Comparison of ENCODE assay signal across 1 cellular context in genomic region chr6:108961077-108961476, GRCh38.
TF ChIP-seq lines count a peak whose summit lies in the region.

No MANE protein-coding gene starts in this region.

TF ChIP-seq in GM23338, 12 proteins besides CTCF, POLR2A, EP300 and RAD21 (continued from another document):
- TF ChIP-seq, protein P1, sequence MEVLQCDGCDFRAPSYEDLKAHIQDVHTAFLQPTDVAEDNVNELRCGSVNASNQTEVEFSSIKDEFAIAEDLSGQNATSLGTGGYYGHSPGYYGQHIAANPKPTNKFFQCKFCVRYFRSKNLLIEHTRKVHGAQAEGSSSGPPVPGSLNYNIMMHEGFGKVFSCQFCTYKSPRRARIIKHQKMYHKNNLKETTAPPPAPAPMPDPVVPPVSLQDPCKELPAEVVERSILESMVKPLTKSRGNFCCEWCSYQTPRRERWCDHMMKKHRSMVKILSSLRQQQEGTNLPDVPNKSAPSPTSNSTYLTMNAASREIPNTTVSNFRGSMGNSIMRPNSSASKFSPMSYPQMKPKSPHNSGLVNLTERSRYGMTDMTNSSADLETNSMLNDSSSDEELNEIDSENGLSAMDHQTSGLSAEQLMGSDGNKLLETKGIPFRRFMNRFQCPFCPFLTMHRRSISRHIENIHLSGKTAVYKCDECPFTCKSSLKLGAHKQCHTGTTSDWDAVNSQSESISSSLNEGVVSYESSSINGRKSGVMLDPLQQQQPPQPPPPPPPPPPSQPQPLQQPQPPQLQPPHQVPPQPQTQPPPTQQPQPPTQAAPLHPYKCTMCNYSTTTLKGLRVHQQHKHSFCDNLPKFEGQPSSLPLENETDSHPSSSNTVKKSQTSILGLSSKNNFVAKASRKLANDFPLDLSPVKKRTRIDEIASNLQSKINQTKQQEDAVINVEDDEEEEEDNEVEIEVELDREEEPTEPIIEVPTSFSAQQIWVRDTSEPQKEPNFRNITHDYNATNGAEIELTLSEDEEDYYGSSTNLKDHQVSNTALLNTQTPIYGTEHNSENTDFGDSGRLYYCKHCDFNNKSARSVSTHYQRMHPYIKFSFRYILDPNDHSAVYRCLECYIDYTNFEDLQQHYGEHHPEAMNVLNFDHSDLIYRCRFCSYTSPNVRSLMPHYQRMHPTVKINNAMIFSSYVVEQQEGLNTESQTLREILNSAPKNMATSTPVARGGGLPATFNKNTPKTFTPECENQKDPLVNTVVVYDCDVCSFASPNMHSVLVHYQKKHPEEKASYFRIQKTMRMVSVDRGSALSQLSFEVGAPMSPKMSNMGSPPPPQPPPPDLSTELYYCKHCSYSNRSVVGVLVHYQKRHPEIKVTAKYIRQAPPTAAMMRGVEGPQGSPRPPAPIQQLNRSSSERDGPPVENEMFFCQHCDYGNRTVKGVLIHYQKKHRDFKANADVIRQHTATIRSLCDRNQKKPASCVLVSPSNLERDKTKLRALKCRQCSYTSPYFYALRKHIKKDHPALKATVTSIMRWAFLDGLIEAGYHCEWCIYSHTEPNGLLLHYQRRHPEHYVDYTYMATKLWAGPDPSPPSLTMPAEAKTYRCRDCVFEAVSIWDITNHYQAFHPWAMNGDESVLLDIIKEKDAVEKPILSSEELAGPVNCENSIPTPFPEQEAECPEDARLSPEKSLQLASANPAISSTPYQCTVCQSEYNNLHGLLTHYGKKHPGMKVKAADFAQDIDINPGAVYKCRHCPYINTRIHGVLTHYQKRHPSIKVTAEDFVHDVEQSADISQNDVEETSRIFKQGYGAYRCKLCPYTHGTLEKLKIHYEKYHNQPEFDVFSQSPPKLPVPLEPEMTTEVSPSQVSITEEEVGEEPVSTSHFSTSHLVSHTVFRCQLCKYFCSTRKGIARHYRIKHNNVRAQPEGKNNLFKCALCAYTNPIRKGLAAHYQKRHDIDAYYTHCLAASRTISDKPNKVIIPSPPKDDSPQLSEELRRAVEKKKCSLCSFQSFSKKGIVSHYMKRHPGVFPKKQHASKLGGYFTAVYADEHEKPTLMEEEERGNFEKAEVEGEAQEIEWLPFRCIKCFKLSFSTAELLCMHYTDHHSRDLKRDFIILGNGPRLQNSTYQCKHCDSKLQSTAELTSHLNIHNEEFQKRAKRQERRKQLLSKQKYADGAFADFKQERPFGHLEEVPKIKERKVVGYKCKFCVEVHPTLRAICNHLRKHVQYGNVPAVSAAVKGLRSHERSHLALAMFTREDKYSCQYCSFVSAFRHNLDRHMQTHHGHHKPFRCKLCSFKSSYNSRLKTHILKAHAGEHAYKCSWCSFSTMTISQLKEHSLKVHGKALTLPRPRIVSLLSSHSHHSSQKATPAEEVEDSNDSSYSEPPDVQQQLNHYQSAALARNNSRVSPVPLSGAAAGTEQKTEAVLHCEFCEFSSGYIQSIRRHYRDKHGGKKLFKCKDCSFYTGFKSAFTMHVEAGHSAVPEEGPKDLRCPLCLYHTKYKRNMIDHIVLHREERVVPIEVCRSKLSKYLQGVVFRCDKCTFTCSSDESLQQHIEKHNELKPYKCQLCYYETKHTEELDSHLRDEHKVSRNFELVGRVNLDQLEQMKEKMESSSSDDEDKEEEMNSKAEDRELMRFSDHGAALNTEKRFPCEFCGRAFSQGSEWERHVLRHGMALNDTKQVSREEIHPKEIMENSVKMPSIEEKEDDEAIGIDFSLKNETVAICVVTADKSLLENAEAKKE (CRISPR knock-in tag; IDR thresholded peaks at IDR 0.05): no peak
- TF ChIP-seq NANOG (IDR thresholded peaks at IDR 0.05; ENCODE audit: borderline replicate concordance): no peak
- no peak for TF ChIP-seq ZNF331 (CRISPR knock-in tag; IDR thresholded peaks at IDR 0.05; ENCODE audit: low read depth)
- TF ChIP-seq, protein P2, sequence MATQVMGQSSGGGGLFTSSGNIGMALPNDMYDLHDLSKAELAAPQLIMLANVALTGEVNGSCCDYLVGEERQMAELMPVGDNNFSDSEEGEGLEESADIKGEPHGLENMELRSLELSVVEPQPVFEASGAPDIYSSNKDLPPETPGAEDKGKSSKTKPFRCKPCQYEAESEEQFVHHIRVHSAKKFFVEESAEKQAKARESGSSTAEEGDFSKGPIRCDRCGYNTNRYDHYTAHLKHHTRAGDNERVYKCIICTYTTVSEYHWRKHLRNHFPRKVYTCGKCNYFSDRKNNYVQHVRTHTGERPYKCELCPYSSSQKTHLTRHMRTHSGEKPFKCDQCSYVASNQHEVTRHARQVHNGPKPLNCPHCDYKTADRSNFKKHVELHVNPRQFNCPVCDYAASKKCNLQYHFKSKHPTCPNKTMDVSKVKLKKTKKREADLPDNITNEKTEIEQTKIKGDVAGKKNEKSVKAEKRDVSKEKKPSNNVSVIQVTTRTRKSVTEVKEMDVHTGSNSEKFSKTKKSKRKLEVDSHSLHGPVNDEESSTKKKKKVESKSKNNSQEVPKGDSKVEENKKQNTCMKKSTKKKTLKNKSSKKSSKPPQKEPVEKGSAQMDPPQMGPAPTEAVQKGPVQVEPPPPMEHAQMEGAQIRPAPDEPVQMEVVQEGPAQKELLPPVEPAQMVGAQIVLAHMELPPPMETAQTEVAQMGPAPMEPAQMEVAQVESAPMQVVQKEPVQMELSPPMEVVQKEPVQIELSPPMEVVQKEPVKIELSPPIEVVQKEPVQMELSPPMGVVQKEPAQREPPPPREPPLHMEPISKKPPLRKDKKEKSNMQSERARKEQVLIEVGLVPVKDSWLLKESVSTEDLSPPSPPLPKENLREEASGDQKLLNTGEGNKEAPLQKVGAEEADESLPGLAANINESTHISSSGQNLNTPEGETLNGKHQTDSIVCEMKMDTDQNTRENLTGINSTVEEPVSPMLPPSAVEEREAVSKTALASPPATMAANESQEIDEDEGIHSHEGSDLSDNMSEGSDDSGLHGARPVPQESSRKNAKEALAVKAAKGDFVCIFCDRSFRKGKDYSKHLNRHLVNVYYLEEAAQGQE (IDR thresholded peaks at IDR 0.05; ENCODE audit: unreplicated experiment): no peak
- TF ChIP-seq JUNB (IDR thresholded peaks at IDR 0.05; ENCODE audit: unreplicated experiment): no peak
- no peak for TF ChIP-seq POLR2AphosphoS5 (IDR thresholded peaks at IDR 0.05; ENCODE audit: low read depth)
- TF ChIP-seq EZH2 (IDR thresholded peaks at IDR 0.05; ENCODE audit: low read depth, unreplicated experiment): no peak
- no peak for TF ChIP-seq ZNF114 (CRISPR knock-in tag; IDR thresholded peaks at IDR 0.05)
- no peak for TF ChIP-seq STAT1 (IDR thresholded peaks at IDR 0.05; ENCODE audit: unreplicated experiment)
